Comparison of ENCODE assay signal across 9 cellular contexts in genomic region chr17:15263680-15264079, GRCh38. TPM values are rescaled to one million over a fixed set of nuclear protein-coding genes. Genes with fewer than 3 reads are reported as not detected.
A peak's percentile ranks its signal among the peaks of the same experiment; 100 is the strongest.
DNase-seq lines count a peak whose midpoint lies in the region; FAIRE-seq and TF ChIP-seq lines count a peak whose summit lies in the region.
"Had no signal": no experiment of that assay in that cellular context is flagged by ENCODE, and none has a peak within 500 bp of the region (broad histone marks: within the 10 kb centered on the region; RNA-seq: fewer than 3 reads in every experiment).

No MANE protein-coding gene starts in this region.

- H3F3A ChIP-seq in neural cell (ENCODE audit: insufficient read depth, low read length, poor library complexity, severe bottlenecking), result no peaks in the 10 kb centered on the region

- H4K20me1 ChIP-seq in endothelial cell of umbilical vein (replicated peaks; ENCODE audit: control insufficient read depth, extremely low read depth, insufficient read depth, low read length) (no peaks in the 10 kb centered on the region), neural cell (ENCODE audit: insufficient read depth) (no peaks in the 10 kb centered on the region)

- H3K79me2 ChIP-seq in endothelial cell of umbilical vein (ENCODE audit: control insufficient read depth, insufficient read depth, low read length) (peaks cover 16% of the 10 kb centered on the region), neural cell (replicated peaks; ENCODE audit: insufficient read depth, low read length) (no peaks in the 10 kb centered on the region)

- no peak overlapping the region for H3K9ac ChIP-seq in endothelial cell of umbilical vein (replicated peaks; ENCODE audit: extremely low read depth, insufficient read depth, low read length)
- no peak overlapping the region for H3K9ac ChIP-seq in neural cell (ENCODE audit: low read length)

- in situ Hi-C loops in SK-MEL-5 (cut with HindIII; ENCODE audit: low pct_unique_long_range_greater_than_20kb, low sequenced_read_pairs) (no loop called here), transverse colon (cut with MboI; ENCODE audit: low pct_ligation_motif_present in 1 of 4, low pct_unique_long_range_greater_than_20kb in 1 of 4, low sequenced_read_pairs in 3 of 4) (loop anchor here in 3 of 4 donors (5.0 to 25.0 kb wide), 4 partner anchors 91 to 241 kb away; no protein-coding TSS in a partner anchor), G401 (cut with HindIII; ENCODE audit: low sequenced_read_pairs) (no loop called here)

- TF ChIP-seq EP300 in neural cell (conservative IDR thresholded peaks at IDR 0.05; ENCODE audit: poor library complexity, severe bottlenecking) (no peak), transverse colon (IDR thresholded peaks at IDR 0.05; ENCODE audit: low read depth) (no peak)

- FAIRE-seq in endothelial cell of umbilical vein (lab: Jason Lieb, UNC), result no peak

- dilution Hi-C loops in endothelial cell of umbilical vein (cut with MboI; ENCODE audit: extremely low pct_ligation_motif_present, low sequenced_read_pairs), result no loop called here

- H3K36me3 ChIP-seq in endothelial cell of umbilical vein (ENCODE audit: control insufficient read depth in 2 of 2, extremely low read depth in 1 of 2, insufficient read depth in 2 of 2, low read length in 2 of 2) (no peaks in the 10 kb centered on the region), neural cell (ENCODE audit: insufficient read depth, low read length) (no peaks in the 10 kb centered on the region), transverse colon (no peaks in the 10 kb centered on the region)
- H3K36me3 ChIP-seq: brain microvascular endothelial cell had no signal

- peaks cover 0 to 12% of the 10 kb centered on the region in 2 experiments for H3K27me3 ChIP-seq in endothelial cell of umbilical vein (ENCODE audit: control insufficient read depth in 2 of 2, insufficient read depth in 2 of 2, low read length in 2 of 2)
- peaks cover 56% of the 10 kb centered on the region for H3K27me3 ChIP-seq in neural cell (ENCODE audit: insufficient read depth, low read depth, low read length)
- peaks cover 8% of the 10 kb centered on the region for H3K27me3 ChIP-seq in transverse colon
- H3K27me3 ChIP-seq: brain microvascular endothelial cell had no signal

- H3K4me2 ChIP-seq in endothelial cell of umbilical vein (ENCODE audit: insufficient read depth, low read length), result peak overlapping the region; percentile 77
- H3K4me2 ChIP-seq in neural cell (ENCODE audit: low read length), result no peak overlapping the region

- TF ChIP-seq POLR2A in endothelial cell of umbilical vein (IDR thresholded peaks at IDR 0.05; ENCODE audit: low read depth, low read length) (no peak), transverse colon (IDR thresholded peaks at IDR 0.05) (no peak)

- no peak for TF ChIP-seq CTCF in endothelial cell of umbilical vein (IDR thresholded peaks at IDR 0.05; ENCODE audit: extremely low read depth in 1 of 2, insufficient read depth in 1 of 2, low read depth in 1 of 2, low read length in 2 of 2)
- no peak for TF ChIP-seq CTCF in neural cell (IDR thresholded peaks at IDR 0.05; ENCODE audit: poor library complexity, severe bottlenecking)
- no peak for TF ChIP-seq CTCF in transverse colon (IDR thresholded peaks at IDR 0.05)

- H3K9me2 ChIP-seq in neural cell (ENCODE audit: insufficient read depth, low read length), result no peaks in the 10 kb centered on the region

- BruUV-seq in endothelial cell of umbilical vein (replicated peaks; lab: Mats Ljungman, UMichigan), result no TSS peak

- no peak overlapping the region for H2AFZ ChIP-seq in endothelial cell of umbilical vein (ENCODE audit: low read depth, low read length)
- no peak overlapping the region for H2AFZ ChIP-seq in neural cell (ENCODE audit: low read depth, low read length)

- intact Hi-C loops in endothelial cell of umbilical vein (cut with micrococcal nuclease), result loop anchor here (2.0 kb wide), 2 partner anchors 135 to 173 kb away; no protein-coding TSS in a partner anchor
- intact Hi-C loops in transverse colon (cut with DNase I; ENCODE audit: low total_unique reads), result loop anchor here (5.0 kb wide), 2 partner anchors 44 to 89 kb away; no protein-coding TSS in a partner anchor

- H3K4me1 ChIP-seq in endothelial cell of umbilical vein (ENCODE audit: control insufficient read depth, extremely low read depth, insufficient read depth, low read length) (peaks cover 15% of the 10 kb centered on the region), transverse colon (peaks cover 15 to 63% (median 50%) of the 10 kb centered on the region in 4 donors)

- H3K4me3 ChIP-seq in endothelial cell of umbilical vein (replicated peaks in 1 of 3; ENCODE audit: insufficient read depth in 1 of 3, low read depth in 1 of 3, low read length in 3 of 3) (no peak overlapping the region), neural cell (ENCODE audit: low read length) (peak overlapping the region; percentile 62), transverse colon (peak overlapping the region in 3 of 4 donors; percentile 47 to 67 (median 53))

- DNase-seq in SK-MEL-5 (ENCODE audit: low read depth, low spot score) (peak; percentile 14), endothelial cell of umbilical vein (ENCODE audit: low read depth, low spot score) (no peak), transverse colon (no peak), Ammon's horn (ENCODE audit: low spot score) (no peak), NOMO-1 treated with dmso at 0.1 percent for 144 hours (lab: John Stamatoyannopoulos, UW; ENCODE audit: unreplicated experiment) (no peak), G401 (ENCODE audit: low spot score) (no peak)
- DNase-seq: brain microvascular endothelial cell had no signal

- CTCF ChIA-PET in endothelial cell of umbilical vein (lab: Charles Lee), result interaction anchor here (0.7 to 11.6 kb wide), 9 partner anchors 9 to 246 kb away, joined by 3 to 410 read pairs (median 4); no protein-coding TSS in a partner anchor

- no peak overlapping the region for H3K27ac ChIP-seq in endothelial cell of umbilical vein (ENCODE audit: insufficient read depth, low read depth, low read length)
- no peak overlapping the region for H3K27ac ChIP-seq in neural cell (ENCODE audit: low read length)
- H3K27ac ChIP-seq in transverse colon, result peak overlapping the region; percentile 92 to 97 (median 94)

- no peaks in the 10 kb centered on the region for H3K9me1 ChIP-seq in endothelial cell of umbilical vein (replicated peaks; ENCODE audit: control insufficient read depth, extremely low read depth, insufficient read depth, low read length)

- POLR2A ChIA-PET in endothelial cell of umbilical vein (lab: Charles Lee), result interaction anchor here (0.7 kb wide), 1 partner anchor 227 kb away, joined by 3 read pairs; no protein-coding TSS in a partner anchor

- 15 to 31% methylated on average over 2 to 3 of the region's 3 CpGs for WGBS in transverse colon (ENCODE audit: low coverage in 1 of 2), 2 donors

- H3K9me3 ChIP-seq in endothelial cell of umbilical vein (replicated peaks; ENCODE audit: control insufficient read depth, insufficient read depth, low read length), result no peaks in the 10 kb centered on the region
- H3K9me3 ChIP-seq in neural cell (ENCODE audit: low read length), result no peaks in the 10 kb centered on the region
- H3K9me3 ChIP-seq in transverse colon, result no peaks in the 10 kb centered on the region

- no peak for TF ChIP-seq RAD21 in neural cell (conservative IDR thresholded peaks at IDR 0.05)

TF ChIP-seq in endothelial cell of umbilical vein, 7 proteins besides CTCF, POLR2A, EP300 and RAD21 (continues in another document):
- TF ChIP-seq JUN (IDR thresholded peaks at IDR 0.05; ENCODE audit: borderline replicate concordance, insufficient read depth, insufficient read length, low read depth), result no peak
- no peak for TF ChIP-seq EZH2 (IDR thresholded peaks at IDR 0.05; ENCODE audit: borderline replicate concordance, low read depth, low read length, severe bottlenecking)
- no peak for TF ChIP-seq MAX (IDR thresholded peaks at IDR 0.05; ENCODE audit: insufficient read depth, insufficient read length)
- no peak for TF ChIP-seq POLR2AphosphoS5 (IDR thresholded peaks at IDR 0.05; ENCODE audit: insufficient read depth, low read depth, low read length)
- no peak for TF ChIP-seq GATA2 (IDR thresholded peaks at IDR 0.05; ENCODE audit: insufficient read depth, insufficient read length, low read depth, low read length)
- TF ChIP-seq FOS (IDR thresholded peaks at IDR 0.05; ENCODE audit: borderline replicate concordance, insufficient read depth, low read length), result no peak

TF ChIP-seq in neural cell, 6 proteins besides CTCF, POLR2A, EP300 and RAD21 (continues in another document):
- TF ChIP-seq POLR2AphosphoS5 (IDR thresholded peaks at IDR 0.05) (no peak), SMC3 (conservative IDR thresholded peaks at IDR 0.05; ENCODE audit: poor library complexity) (no peak), EZH2 (IDR thresholded peaks at IDR 0.05; ENCODE audit: borderline replicate concordance, insufficient read depth, low read length, poor library complexity, severe bottlenecking) (no peak), TAF1 (IDR thresholded peaks at IDR 0.05; ENCODE audit: low read depth) (no peak)

RNA-seq across cellular contexts. Expression of gene PMP22, which starts 1.4 kb away (rescaled TPM):
- 53.5 and 54.9 TPM in 2 replicates for total RNA-seq in SK-MEL-5 (2014; rRNA removed; shearing (Covaris generic))
- polyA plus RNA-seq in SK-MEL-5 (2015; cell fraction: cytosol; rRNA removed), result 132 and 148 TPM in 2 replicates
- 23.5 and 32.1 TPM in 2 replicates for polyA plus RNA-seq in SK-MEL-5 (2015; cell fraction: nucleus; rRNA removed)
- 51.2 and 67.2 TPM in 2 replicates for total RNA-seq in endothelial cell of umbilical vein
- polyA plus RNA-seq in endothelial cell of umbilical vein, result 103 and 158 TPM in 2 replicates
- polyA plus RNA-seq in endothelial cell of umbilical vein (2011; cell fraction: cytosol; rRNA removed), result 95.8 and 102 TPM in 2 replicates
- polyA plus RNA-seq in endothelial cell of umbilical vein (2011; cell fraction: nucleus; rRNA removed), result 46.4 TPM in 2 replicates
- polyA plus RNA-seq in endothelial cell of umbilical vein (2012), result 51.3 and 77.4 TPM in 2 replicates
- polyA minus RNA-seq in endothelial cell of umbilical vein, result 301 and 323 TPM in 2 replicates
- 18.7 TPM for polyA minus RNA-seq in endothelial cell of umbilical vein (2011; cell fraction: cytosol; rRNA and poly(A)+ RNA removed)
- polyA minus RNA-seq in endothelial cell of umbilical vein (2011; cell fraction: nucleus; rRNA and poly(A)+ RNA removed), result 33.0 and 47.6 TPM in 2 replicates
- polyA plus RNA-seq in neural cell, result not detected in 2 replicates
- polyA minus RNA-seq in neural cell, result not detected in 2 replicates
- total RNA-seq in transverse colon, result 10 to 100 TPM; 23.9 to 70.9 (median 49.1) TPM
- 3.2 TPM in 1 of 2 replicates, not detected in the other for total RNA-seq in G401 (2014; rRNA removed; shearing (Covaris generic))
- total RNA-seq: HT-29 had no signal

Comparison
In these comparisons a context has a peak if more than half of its experiments do, and no peak if none do; other contexts are left out.
1. H3K27ac ChIP-seq: peak in transverse colon (4 of 4); none in endothelial cell of umbilical vein (single experiment) and neural cell (single experiment).
2. H3K4me3 ChIP-seq: peak in neural cell (single experiment) and transverse colon (3 of 4); none in endothelial cell of umbilical vein (0 of 3).
3. in situ Hi-C loops: an anchor here in transverse colon (5.0 to 25.0 kb wide); none called in SK-MEL-5 and G401.